In genomic region chr12:51907864-51908425, GRCh38 we compare ENCODE assay signal across 15 cellular contexts. TPM values are rescaled to one million over a fixed set of nuclear protein-coding genes. Genes with fewer than 3 reads are reported as not detected.
DNase-seq lines count a peak whose midpoint lies in the region; ATAC-seq, FAIRE-seq and TF ChIP-seq lines count a peak whose summit lies in the region.
"Had no signal": no experiment of that assay in that cellular context is flagged by ENCODE, and none has a peak within 500 bp of the region (broad histone marks: within the 10 kb centered on the region; RNA-seq: fewer than 3 reads in every experiment).

No MANE protein-coding gene starts in this region.

- H3K9me3 ChIP-seq in HUES6 (ENCODE audit: control insufficient read depth, insufficient read depth, low read depth, low read length): no peaks in the 10 kb centered on the region
- H3K9me3 ChIP-seq in small intestine (ENCODE audit: control insufficient read depth, low read depth): no peaks in the 10 kb centered on the region

- FAIRE-seq in small intestine (lab: Jason Lieb, UNC): no peak

- DNase-seq in dorsolateral prefrontal cortex: no peak
- DNase-seq in lower leg skin (ENCODE audit: low spot score in 2 of 2): peak in 1 of 2 donors; percentile 80
- no peak for DNase-seq in small intestine
- no peak for DNase-seq in NCI-H526 (lab: John Stamatoyannopoulos, UW)
- DNase-seq in NCI-H2227 treated with DMSO at 0.1 percent for 48 hours (lab: John Stamatoyannopoulos, UW): no peak
- DNase-seq in NK-92 (lab: John Stamatoyannopoulos, UW; ENCODE audit: unreplicated experiment): no peak
- DNase-seq: activated CD4-positive, alpha-beta T cell treated with anti-CD3 and anti-CD28 coated beads, Interleukin-2, amount 50 U/mL, for 48 hours; central memory CD4-positive, alpha-beta T cell; DND-41; kidney glomerular epithelial cell; NCI-H1417 treated with DMSO at 0.1 percent for 48 hours had no signal

- TF ChIP-seq POLR2A in lower leg skin (IDR thresholded peaks at IDR 0.05): no peak

- H3K27ac ChIP-seq in HUES6 (ENCODE audit: low read depth, low read length): no peak overlapping the region
- H3K27ac ChIP-seq in dorsolateral prefrontal cortex: peak overlapping the region in 43 of 59 donors; percentile 3 to 80 (median 63)
- H3K27ac ChIP-seq in small intestine (ENCODE audit: low read depth in 1 of 2, low read length in 1 of 2): peak overlapping the region; percentile 24 to 97

- intact Hi-C loops in dorsolateral prefrontal cortex (cut with DNase I) (loop anchor here in 1 of 2 donors (5.0 kb wide), 1 partner anchor 74 kb away; no protein-coding TSS in a partner anchor), lower leg skin (cut with DNase I; ENCODE audit: low total_unique reads) (no loop called here)

- H3K27me3 ChIP-seq in HUES6 (ENCODE audit: control insufficient read depth, insufficient read depth, low read length) (peaks cover 54% of the 10 kb centered on the region), dorsolateral prefrontal cortex (peaks cover 0 to 35% (median 19%) of the 10 kb centered on the region in 45 donors), small intestine (ENCODE audit: control insufficient read depth in 2 of 2, insufficient read depth in 2 of 2, low read length in 2 of 2) (no peaks in the 10 kb centered on the region)

- no peak overlapping the region for H3K9ac ChIP-seq in HUES6 (ENCODE audit: low read length)

- WGBS in lower leg skin, 2 donors: 63 to 64% methylated on average over 7 of the region's 7 CpGs
- WGBS in small intestine, 3 donors: 57 to 83% (median 68%) methylated on average over 5 to 7 of the region's 7 CpGs

- H3K4me3 ChIP-seq in HUES6 (ENCODE audit: low read depth, low read length) (peak overlapping the region; percentile 51), dorsolateral prefrontal cortex (peak overlapping the region in 56 of 59 donors; percentile 11 to 65 (median 46)), lower leg skin (ENCODE audit: low read depth, poor library complexity, severe bottlenecking) (peak overlapping the region; percentile 53), small intestine (ENCODE audit: low read depth in 1 of 2, low read length in 2 of 2) (peak overlapping the region; percentile 54 to 56)

- H3K36me3 ChIP-seq in HUES6 (ENCODE audit: control insufficient read depth, insufficient read depth, low read length) (no peaks in the 10 kb centered on the region), small intestine (ENCODE audit: control insufficient read depth in 2 of 2, insufficient read depth in 2 of 2, low read length in 2 of 2) (no peaks in the 10 kb centered on the region)

- TF ChIP-seq CTCF in dorsolateral prefrontal cortex (IDR thresholded peaks at IDR 0.05 in 54 of 56, conservative IDR thresholded peaks at IDR 0.05 in 2 of 56; ENCODE audit: low read depth in 1 of 56, partially characterized antibody in 56 of 56): no peak
- TF ChIP-seq CTCF in lower leg skin (IDR thresholded peaks at IDR 0.05): no peak

- H3K4me1 ChIP-seq in HUES6 (ENCODE audit: control insufficient read depth, insufficient read depth, low read length) (peaks cover 25% of the 10 kb centered on the region; the same call in 1 of the 2 replicates), small intestine (ENCODE audit: control insufficient read depth in 2 of 2, insufficient read depth in 1 of 2, low read depth in 1 of 2, low read length in 1 of 2) (peaks cover 0 to 10% of the 10 kb centered on the region in 2 donors)

- ATAC-seq in HG03139 (IDR thresholded peaks at IDR 0.05; ENCODE audit: unreplicated experiment): no peak
- ATAC-seq: HCT116 had no signal

RNA-seq across cellular contexts. Expression of gene ACVRL1, which starts 0.6 kb away (rescaled TPM):
- total RNA-seq in dorsolateral prefrontal cortex (10 to 100 TPM in 111 of 120 experiments, 1 to 10 TPM in 9; 5.8 to 41.3 (median 17.1) TPM), lower leg skin (10 to 100 TPM; 12.9 to 99.8 (median 39.9) TPM)
- 10 to 100 TPM in 1 of 3 donors, 1 to 10 TPM in 1, under 1 TPM in 1; 0.89 to 44.2 (median 4.6) TPM for polyA plus RNA-seq in small intestine

RNA-seq across cellular contexts. Expression of gene ANKRD33, which starts 20.0 kb away (rescaled TPM):
- 1 to 10 TPM in 2 of 120 experiments, under 1 TPM in 30, not detected in 88; 0.17 to 1.7 (median 0.37) TPM for total RNA-seq in dorsolateral prefrontal cortex
- not detected for total RNA-seq in lower leg skin
- polyA plus RNA-seq in small intestine: not detected
- total RNA-seq: ureter had no signal

RNA-seq across cellular contexts. Expression of gene ACVR1B, which starts 43.6 kb away (rescaled TPM):
- 10 to 100 TPM; 29.2 to 90.8 (median 62.6) TPM for total RNA-seq in dorsolateral prefrontal cortex
- total RNA-seq in lower leg skin: 10 to 100 TPM; 67.4 to 87.0 (median 80.5) TPM
- 10 to 100 TPM; 11.6 to 27.9 (median 15.0) TPM for polyA plus RNA-seq in small intestine

RNA-seq across cellular contexts. Expression of gene FIGNL2, which starts 59.4 kb away (rescaled TPM):
- total RNA-seq in dorsolateral prefrontal cortex (1 to 10 TPM in 119 of 120 experiments, under 1 TPM in 1; 0.93 to 4.3 (median 2.1) TPM), lower leg skin (under 1 TPM in 3 of 4 donors, not detected in 1; 0.17 to 0.49 (median 0.29) TPM)
- under 1 TPM in 1 of 3 donors, not detected in 2; 0.39 TPM for polyA plus RNA-seq in small intestine
